ENCODE assay signal across 24 cellular contexts in the genomic region with DNA sequence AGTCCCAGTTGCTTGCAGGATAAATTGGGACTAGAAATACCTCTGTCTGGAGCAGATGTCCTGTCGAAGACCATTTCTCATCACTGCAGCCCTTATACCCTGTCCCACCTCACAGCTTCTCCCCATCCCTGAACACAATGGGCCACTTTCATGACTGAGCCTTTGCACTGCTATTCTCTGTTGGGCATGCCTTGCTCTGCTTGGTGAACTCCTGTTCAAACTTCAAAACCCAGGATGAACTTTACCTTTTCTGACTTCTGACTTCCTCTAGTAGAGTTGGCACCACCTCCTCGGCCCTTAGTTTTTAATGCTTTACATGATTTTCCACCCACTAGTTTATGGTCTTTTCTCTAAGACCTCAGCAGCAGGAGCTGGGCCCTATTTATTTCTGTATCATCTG. TPM values are rescaled to one million over a fixed set of nuclear protein-coding genes. Genes with fewer than 3 reads are reported as not detected.
DNase-seq lines count a peak whose midpoint lies in the region; ATAC-seq and TF ChIP-seq lines count a peak whose summit lies in the region.
"Had no signal": no experiment of that assay in that cellular context is flagged by ENCODE, and none has a peak within 500 bp of the region (broad histone marks: within the 10 kb centered on the region; RNA-seq: fewer than 3 reads in every experiment).

No MANE protein-coding gene starts in this region.

- no peak for DNase-seq in activated T-cell treated with anti-CD3 and anti-CD28 coated beads, Interleukin-2, amount 50 U/mL, for 72 hours
- DNase-seq in activated T-cell treated with anti-CD3 and anti-CD28 coated beads, Interleukin-2, amount 50 U/mL, for 4 hours = no peak
- DNase-seq in neural crest cell (ENCODE audit: low read depth, low spot score) (no peak), iPS-NIHi11 (ENCODE audit: low spot score) (no peak), stomach (no peak)
- DNase-seq: activated CD4-positive, alpha-beta T cell treated with anti-CD3 and anti-CD28 coated beads, Interleukin-2, amount 50 U/mL, for 1 hour; activated naive CD8-positive, alpha-beta T cell treated with anti-CD3 and anti-CD28 coated beads, Interleukin-2, amount 10 ng/mL, durations not matched to agents 7 days and 5 days; DMS153; GM23248; HFFc6; islet precursor cell; lower lobe of right lung; NCI-H1436 treated with DMSO at 0.1 percent for 48 hours; NCI-H2107; NCI-H446 treated with DMSO at 0.1 percent for 48 hours; NCI-H82; stimulated activated CD4-positive, alpha-beta T cell treated with anti-CD3 and anti-CD28 coated beads, Interleukin-15, amount 100 ng/mL, for 24 hours; stimulated activated naive CD8-positive, alpha-beta T cell treated with anti-CD3 and anti-CD28 coated beads, Interleukin-15, amount 100 ng/mL, for 72 hours had no signal

- H3K9me3 Mint-ChIP-seq in activated T-cell treated with anti-CD3 and anti-CD28 coated beads, Interleukin-2, amount 50 U/mL, for 72 hours = no peaks in the 10 kb centered on the region
- H3K9me3 Mint-ChIP-seq in activated T-cell treated with anti-CD3 and anti-CD28 coated beads, Interleukin-2, amount 50 U/mL, for 4 hours = no peaks in the 10 kb centered on the region
- H3K9me3 Mint-ChIP-seq in activated T-helper 17 cell treated with anti-CD3 and anti-CD28 coated beads, Interleukin-2, amount 50 U/mL, for 72 hours = no peaks in the 10 kb centered on the region
- no peaks in the 10 kb centered on the region for H3K9me3 Mint-ChIP-seq in neural crest cell
- H3K9me3 Mint-ChIP-seq: activated naive CD8-positive, alpha-beta T cell treated with anti-CD3 and anti-CD28 coated beads, Interleukin-2, amount 10 ng/mL, durations not matched to agents 7 days and 5 days; activated T-helper 1 cell treated with anti-CD3 and anti-CD28 coated beads, Interleukin-12 subunit alpha, Interleukin-12 subunit beta, Interleukin-2, Interleukin-4 antibody, amounts not matched to agents 30 ng/mL and 10 ng/mL and 1 ng/mL, durations not matched to agents 14 hours and 24 hours and 36 hours; HFFc6; stimulated activated naive CD8-positive, alpha-beta T cell treated with anti-CD3 and anti-CD28 coated beads, Interleukin-15, amount 100 ng/mL, for 72 hours had no signal

- no peak overlapping the region for H3K4me3 Mint-ChIP-seq in activated T-cell treated with anti-CD3 and anti-CD28 coated beads, Interleukin-2, amount 50 U/mL, for 72 hours
- no peak overlapping the region for H3K4me3 Mint-ChIP-seq in activated T-cell treated with anti-CD3 and anti-CD28 coated beads, Interleukin-2, amount 50 U/mL, for 4 hours
- H3K4me3 Mint-ChIP-seq in activated T-helper 17 cell treated with anti-CD3 and anti-CD28 coated beads, Interleukin-2, amount 50 U/mL, for 72 hours = no peak overlapping the region
- H3K4me3 Mint-ChIP-seq in neural crest cell = no peak overlapping the region
- H3K4me3 Mint-ChIP-seq: activated naive CD8-positive, alpha-beta T cell treated with anti-CD3 and anti-CD28 coated beads, Interleukin-2, amount 10 ng/mL, durations not matched to agents 7 days and 5 days; activated T-helper 1 cell treated with anti-CD3 and anti-CD28 coated beads, Interleukin-12 subunit alpha, Interleukin-12 subunit beta, Interleukin-2, Interleukin-4 antibody, amounts not matched to agents 30 ng/mL and 10 ng/mL and 1 ng/mL, durations not matched to agents 14 hours and 24 hours and 36 hours; HFFc6; stimulated activated naive CD8-positive, alpha-beta T cell treated with anti-CD3 and anti-CD28 coated beads, Interleukin-15, amount 100 ng/mL, for 72 hours had no signal

- intact Hi-C loops in stomach (cut with DNase I; ENCODE audit: low total_unique reads) = no loop called here

- TF ChIP-seq CTCF in C4-2B (conservative IDR thresholded peaks at IDR 0.05) = no peak
- TF ChIP-seq CTCF in neural crest cell (conservative IDR thresholded peaks at IDR 0.05) = no peak
- TF ChIP-seq CTCF in stomach (IDR thresholded peaks at IDR 0.05) = no peak

- H3K27me3 ChIP-seq in stomach = no peaks in the 10 kb centered on the region
- H3K27me3 ChIP-seq: neutrophil had no signal

- H3K27ac Mint-ChIP-seq in activated T-cell treated with anti-CD3 and anti-CD28 coated beads, Interleukin-2, amount 50 U/mL, for 72 hours = peak overlapping the region; percentile 8
- peak overlapping the region; percentile 56 for H3K27ac Mint-ChIP-seq in activated T-helper 17 cell treated with anti-CD3 and anti-CD28 coated beads, Interleukin-2, amount 50 U/mL, for 72 hours
- H3K27ac Mint-ChIP-seq in neural crest cell (ENCODE audit: unreplicated experiment) = peak overlapping the region; percentile 32
- H3K27ac Mint-ChIP-seq: activated naive CD8-positive, alpha-beta T cell treated with anti-CD3 and anti-CD28 coated beads, Interleukin-2, amount 10 ng/mL, durations not matched to agents 7 days and 5 days; activated T-helper 1 cell treated with anti-CD3 and anti-CD28 coated beads, Interleukin-12 subunit alpha, Interleukin-12 subunit beta, Interleukin-2, Interleukin-4 antibody, amounts not matched to agents 30 ng/mL and 10 ng/mL and 1 ng/mL, durations not matched to agents 14 hours and 24 hours and 36 hours; HFFc6 had no signal

- peaks cover 20 to 45% (median 27%) of the 10 kb centered on the region in 4 donors for H3K4me1 ChIP-seq in stomach
- H3K4me1 ChIP-seq: lower lobe of right lung had no signal

- peaks cover 1% of the 10 kb centered on the region for H3K4me1 Mint-ChIP-seq in activated T-cell treated with anti-CD3 and anti-CD28 coated beads, Interleukin-2, amount 50 U/mL, for 72 hours (ENCODE audit: low read depth)
- H3K4me1 Mint-ChIP-seq in activated T-cell treated with anti-CD3 and anti-CD28 coated beads, Interleukin-2, amount 50 U/mL, for 4 hours (ENCODE audit: low read depth) = peaks cover 18% of the 10 kb centered on the region
- peaks cover 7% of the 10 kb centered on the region for H3K4me1 Mint-ChIP-seq in activated T-helper 17 cell treated with anti-CD3 and anti-CD28 coated beads, Interleukin-2, amount 50 U/mL, for 72 hours
- H3K4me1 Mint-ChIP-seq in neural crest cell = peaks cover 29% of the 10 kb centered on the region

- ATAC-seq in activated T-cell treated with anti-CD3 and anti-CD28 coated beads, Interleukin-2, amount 50 U/mL, for 72 hours (replicated peaks in 1 of 2) = no peak
- no peak for ATAC-seq in activated T-cell treated with anti-CD3 and anti-CD28 coated beads, Interleukin-2, amount 50 U/mL, for 4 hours
- no peak for ATAC-seq in activated T-helper 17 cell treated with anti-CD3 and anti-CD28 coated beads, Interleukin-2, amount 50 U/mL, for 72 hours (replicated peaks)
- ATAC-seq in GM21423 (IDR thresholded peaks at IDR 0.05; ENCODE audit: unreplicated experiment) = no peak
- ATAC-seq: lower lobe of right lung; stimulated activated naive CD8-positive, alpha-beta T cell treated with anti-CD3 and anti-CD28 coated beads, Interleukin-15, amount 100 ng/mL, for 72 hours had no signal

- H3K27ac ChIP-seq in C4-2B (peak overlapping the region; percentile 79), stomach (peak overlapping the region in 2 of 5 donors; percentile 85 to 88)
- H3K27ac ChIP-seq: GM23248, lower lobe of right lung, neutrophil, VCaP had no signal

- TF ChIP-seq EP300 in stomach (IDR thresholded peaks at IDR 0.05) = no peak

- no peak overlapping the region for H3K4me3 ChIP-seq in stomach
- H3K4me3 ChIP-seq: GM23248, lower lobe of right lung had no signal

- no peaks in the 10 kb centered on the region for H3K27me3 Mint-ChIP-seq in activated T-cell treated with anti-CD3 and anti-CD28 coated beads, Interleukin-2, amount 50 U/mL, for 72 hours (ENCODE audit: low read depth)
- no peaks in the 10 kb centered on the region for H3K27me3 Mint-ChIP-seq in activated T-cell treated with anti-CD3 and anti-CD28 coated beads, Interleukin-2, amount 50 U/mL, for 4 hours (ENCODE audit: low read depth)
- H3K27me3 Mint-ChIP-seq in activated T-helper 17 cell treated with anti-CD3 and anti-CD28 coated beads, Interleukin-2, amount 50 U/mL, for 72 hours = no peaks in the 10 kb centered on the region
- H3K27me3 Mint-ChIP-seq in neural crest cell (ENCODE audit: low read depth) = no peaks in the 10 kb centered on the region
- H3K27me3 Mint-ChIP-seq: activated naive CD8-positive, alpha-beta T cell treated with anti-CD3 and anti-CD28 coated beads, Interleukin-2, amount 10 ng/mL, durations not matched to agents 7 days and 5 days; stimulated activated naive CD8-positive, alpha-beta T cell treated with anti-CD3 and anti-CD28 coated beads, Interleukin-15, amount 100 ng/mL, for 72 hours had no signal

- H3K9me3 ChIP-seq in stomach = no peaks in the 10 kb centered on the region
- H3K9me3 ChIP-seq: lower lobe of right lung, neutrophil had no signal

- peaks cover 8 to 51% of the 10 kb centered on the region in 2 donors for H3K36me3 Mint-ChIP-seq in activated T-cell treated with anti-CD3 and anti-CD28 coated beads, Interleukin-2, amount 50 U/mL, for 72 hours (ENCODE audit: insufficient read depth in 2 of 2)
- H3K36me3 Mint-ChIP-seq in activated T-cell treated with anti-CD3 and anti-CD28 coated beads, Interleukin-2, amount 50 U/mL, for 4 hours (ENCODE audit: insufficient read depth) = peaks cover 53% of the 10 kb centered on the region
- H3K36me3 Mint-ChIP-seq in activated T-helper 17 cell treated with anti-CD3 and anti-CD28 coated beads, Interleukin-2, amount 50 U/mL, for 72 hours (ENCODE audit: low read depth) = peaks cover 88% of the 10 kb centered on the region
- peaks cover 18% of the 10 kb centered on the region for H3K36me3 Mint-ChIP-seq in neural crest cell (ENCODE audit: low read depth)

- no peak for TF ChIP-seq POLR2A in stomach (IDR thresholded peaks at IDR 0.05)

- WGBS in stomach, 5 donors = 90 to 95% (median 93%) methylated on average over 2 of the region's 2 CpGs

- peaks cover 0 to 10% (median 2%) of the 10 kb centered on the region in 4 donors for H3K36me3 ChIP-seq in stomach

RNA-seq across cellular contexts. Expression of gene ST6GAL1, which starts 48.4 kb away (rescaled TPM):
- total RNA-seq in activated T-cell treated with anti-CD3 and anti-CD28 coated beads, Interleukin-2, amount 50 U/mL, for 72 hours = 100 to 1,000 TPM in 1 of 2 donors, 10 to 100 TPM in 1; 98.1 to 104 TPM
- 100 to 1,000 TPM; 105 to 116 (median 112) TPM for total RNA-seq in activated T-cell treated with anti-CD3 and anti-CD28 coated beads, Interleukin-2, amount 50 U/mL, for 4 hours
- 10 to 100 TPM; 68.0 to 77.4 TPM for total RNA-seq in activated T-helper 17 cell treated with anti-CD3 and anti-CD28 coated beads, Interleukin-2, amount 50 U/mL, for 72 hours
- total RNA-seq in neural crest cell = 32.6 and 35.1 TPM in 2 replicates
- 10 to 100 TPM in 4 of 5 donors, 1 to 10 TPM in 1; 3.8 to 31.0 (median 18.1) TPM for total RNA-seq in stomach
- polyA plus RNA-seq in stomach = 1 to 10 TPM; 4.1 to 9.7 (median 4.6) TPM
- total RNA-seq: GM23248 had no signal
